ENCODE assay signal across 19 cellular contexts in genomic region chr17:74147966-74148365, GRCh38. TPM values are rescaled to one million over a fixed set of nuclear protein-coding genes. Genes with fewer than 3 reads are reported as not detected.
DNase-seq lines count a peak whose midpoint lies in the region; ATAC-seq and TF ChIP-seq lines count a peak whose summit lies in the region.
"Had no signal": no experiment of that assay in that cellular context is flagged by ENCODE, and none has a peak within 500 bp of the region (broad histone marks: within the 10 kb centered on the region; RNA-seq: fewer than 3 reads in every experiment).

No MANE protein-coding gene starts in this region.

- peaks cover 0 to 50% (median 17%) of the 10 kb centered on the region in 3 donors for H3K27me3 ChIP-seq in stomach

- peaks cover 27% of the 10 kb centered on the region for H3K4me1 Mint-ChIP-seq in glutamatergic neuron (ENCODE audit: low read depth, unreplicated experiment)
- H3K4me1 Mint-ChIP-seq: B cell; CD4-positive, CD25-positive, alpha-beta regulatory T cell had no signal

- intact Hi-C loops in stomach (cut with DNase I; ENCODE audit: low total_unique reads) = no loop called here

- no peak for TF ChIP-seq CTCF in GM13976 (IDR thresholded peaks at IDR 0.05; ENCODE audit: borderline replicate concordance, control extremely low read depth, extremely low read depth, insufficient read depth, missing control alignments)
- TF ChIP-seq CTCF in glutamatergic neuron (IDR thresholded peaks at IDR 0.05; ENCODE audit: partially characterized antibody, unreplicated experiment) = no peak
- TF ChIP-seq CTCF in stomach (IDR thresholded peaks at IDR 0.05) = no peak

- no peak overlapping the region for H3K4me3 Mint-ChIP-seq in glutamatergic neuron (ENCODE audit: unreplicated experiment)
- H3K4me3 Mint-ChIP-seq: B cell; CD4-positive, CD25-positive, alpha-beta regulatory T cell had no signal

- no peaks in the 10 kb centered on the region for H3K4me1 ChIP-seq in stomach
- H3K4me1 ChIP-seq: SJCRH30 had no signal

- H3K27ac Mint-ChIP-seq in glutamatergic neuron (ENCODE audit: unreplicated experiment) = peak overlapping the region; percentile 90
- H3K27ac Mint-ChIP-seq: B cell; CD4-positive, CD25-positive, alpha-beta regulatory T cell had no signal

- no peak for ATAC-seq in GM18870 (IDR thresholded peaks at IDR 0.05; ENCODE audit: unreplicated experiment)
- ATAC-seq: A549, Panc1 had no signal

- peaks cover 12% of the 10 kb centered on the region for H3K27me3 Mint-ChIP-seq in glutamatergic neuron (ENCODE audit: unreplicated experiment)

- H3K4me3 ChIP-seq in stomach = no peak overlapping the region
- H3K4me3 ChIP-seq: A549, SJCRH30 had no signal

- TF ChIP-seq EP300 in stomach (IDR thresholded peaks at IDR 0.05) = no peak

- peak; percentile 3 for DNase-seq in GM13976 (ENCODE audit: low spot score)
- DNase-seq in NCI-H526 treated with DMSO at 0.1 percent for 48 hours (lab: John Stamatoyannopoulos, UW) = peak; percentile 97
- no peak for DNase-seq in glutamatergic neuron
- peak; percentile 26 for DNase-seq in ureter (ENCODE audit: low spot score)
- DNase-seq in stomach = no peak
- no peak for DNase-seq in GF-D8 (lab: John Stamatoyannopoulos, UW)
- DNase-seq: CD4-positive, CD25-positive, alpha-beta regulatory T cell; DMS79; Karpas-422; NCI-H1417 treated with DMSO at 0.1 percent for 48 hours; NCI-H2029; NCI-H2227 treated with DMSO at 0.1 percent for 48 hours; NCI-H510A; T-helper 1 cell had no signal

- peaks cover 9% of the 10 kb centered on the region for H3K36me3 Mint-ChIP-seq in glutamatergic neuron (ENCODE audit: unreplicated experiment)
- H3K36me3 Mint-ChIP-seq: CD4-positive, CD25-positive, alpha-beta regulatory T cell had no signal

- no peak for TF ChIP-seq POLR2A in stomach (IDR thresholded peaks at IDR 0.05)

- 69 to 80% (median 77%) methylated on average over 4 of the region's 4 CpGs for WGBS in stomach, 5 donors

- H3K27ac ChIP-seq in stomach = no peak overlapping the region
- H3K27ac ChIP-seq: A549, SJCRH30 had no signal

- in situ Hi-C loops in GM13976 (cut with MboI; ENCODE audit: low sequenced_read_pairs, unreplicated experiment) = no loop called here

- peaks cover 15% of the 10 kb centered on the region for H3K9me3 Mint-ChIP-seq in glutamatergic neuron (ENCODE audit: unreplicated experiment)

- H3K36me3 ChIP-seq in stomach = no peaks in the 10 kb centered on the region
- H3K36me3 ChIP-seq: SJCRH30 had no signal

- H3K9me3 ChIP-seq in stomach = peaks cover 6 to 16% (median 14%) of the 10 kb centered on the region in 4 donors

RNA-seq across cellular contexts. Expression of gene RPL38, which starts 55.5 kb away (rescaled TPM):
- total RNA-seq in glutamatergic neuron (ENCODE audit: unreplicated experiment) (600 TPM), ureter (1,081 TPM), stomach (1,000 to 10,000 TPM in 1 of 5 donors, 100 to 1,000 TPM in 3, 10 to 100 TPM in 1; 37.7 to 1,270 (median 232) TPM)
- polyA plus RNA-seq in stomach = 1,000 to 10,000 TPM; 1,436 to 1,839 (median 1,751) TPM

Comparison
In these comparisons a context has a peak if more than half of its experiments do, and no peak if none do; other contexts are left out.
1. DNase-seq: peak in GM13976 (single experiment), NCI-H526 treated with DMSO at 0.1 percent for 48 hours (single experiment) and ureter (single experiment); none in glutamatergic neuron (single experiment), stomach (single experiment) and GF-D8 (single experiment).